15 cellular contexts compared by ENCODE assay signal in genomic region chr14:22794533-22794932, GRCh38. TPM values are rescaled to one million over a fixed set of nuclear protein-coding genes. Genes with fewer than 3 reads are reported as not detected.
DNase-seq lines count a peak whose midpoint lies in the region; ATAC-seq and TF ChIP-seq lines count a peak whose summit lies in the region.
"Had no signal": no experiment of that assay in that cellular context is flagged by ENCODE, and none has a peak within 500 bp of the region (broad histone marks: within the 10 kb centered on the region; RNA-seq: fewer than 3 reads in every experiment).

No MANE protein-coding gene starts in this region.

- in situ Hi-C loops in GM13976 (cut with MboI; ENCODE audit: low sequenced_read_pairs, unreplicated experiment): no loop called here

- H3K27me3 ChIP-seq in vagina: no peaks in the 10 kb centered on the region
- H3K27me3 ChIP-seq: colonic mucosa had no signal

- TF ChIP-seq CTCF in GM13976 (IDR thresholded peaks at IDR 0.05; ENCODE audit: borderline replicate concordance, control extremely low read depth, extremely low read depth, insufficient read depth, missing control alignments): no peak
- TF ChIP-seq CTCF in vagina (IDR thresholded peaks at IDR 0.05): no peak

- H3K4me3 ChIP-seq in vagina: no peak overlapping the region
- H3K4me3 ChIP-seq: colonic mucosa had no signal

- ATAC-seq in GM19438 (IDR thresholded peaks at IDR 0.05; ENCODE audit: low read depth, unreplicated experiment): peak; percentile 48
- peak; percentile 41 for ATAC-seq in HG02938 (IDR thresholded peaks at IDR 0.05; ENCODE audit: unreplicated experiment)
- ATAC-seq: stimulated activated naive CD8-positive, alpha-beta T cell treated with anti-CD3 and anti-CD28 coated beads, Interleukin-15, amount 100 ng/mL, for 72 hours; WTC11 had no signal

- H3K4me1 Mint-ChIP-seq in dendritic cell treated with granulocyte-macrophage colony-stimulating factor and Interleukin-4, amounts not matched to agents 40 ng/mL and 50 ng/mL, for 4 days (ENCODE audit: low read depth): peaks cover 89% of the 10 kb centered on the region

- no peaks in the 10 kb centered on the region for H3K9me3 ChIP-seq in vagina
- H3K9me3 ChIP-seq: colonic mucosa had no signal

- no peaks in the 10 kb centered on the region for H3K27me3 Mint-ChIP-seq in dendritic cell treated with granulocyte-macrophage colony-stimulating factor and Interleukin-4, amounts not matched to agents 40 ng/mL and 50 ng/mL, for 4 days

- H3K9me3 Mint-ChIP-seq in dendritic cell treated with granulocyte-macrophage colony-stimulating factor and Interleukin-4, amounts not matched to agents 40 ng/mL and 50 ng/mL, for 4 days: no peaks in the 10 kb centered on the region
- H3K9me3 Mint-ChIP-seq: stimulated activated naive CD8-positive, alpha-beta T cell treated with anti-CD3 and anti-CD28 coated beads, Interleukin-15, amount 100 ng/mL, for 72 hours had no signal

- peaks cover 54% of the 10 kb centered on the region for H3K36me3 Mint-ChIP-seq in dendritic cell treated with granulocyte-macrophage colony-stimulating factor and Interleukin-4, amounts not matched to agents 40 ng/mL and 50 ng/mL, for 4 days (ENCODE audit: low read depth)

- TF ChIP-seq POLR2A in vagina (IDR thresholded peaks at IDR 0.05): no peak

- no peak overlapping the region for H3K27ac ChIP-seq in vagina
- H3K27ac ChIP-seq: colonic mucosa had no signal

- H3K27ac Mint-ChIP-seq in dendritic cell treated with granulocyte-macrophage colony-stimulating factor and Interleukin-4, amounts not matched to agents 40 ng/mL and 50 ng/mL, for 4 days: peak overlapping the region; percentile 76
- H3K27ac Mint-ChIP-seq: stimulated activated naive CD8-positive, alpha-beta T cell treated with anti-CD3 and anti-CD28 coated beads, Interleukin-15, amount 100 ng/mL, for 72 hours had no signal

- no peaks in the 10 kb centered on the region for H3K36me3 ChIP-seq in vagina
- H3K36me3 ChIP-seq: colonic mucosa had no signal

- H3K4me3 Mint-ChIP-seq in dendritic cell treated with granulocyte-macrophage colony-stimulating factor and Interleukin-4, amounts not matched to agents 40 ng/mL and 50 ng/mL, for 4 days: no peak overlapping the region
- H3K4me3 Mint-ChIP-seq: stimulated activated naive CD8-positive, alpha-beta T cell treated with anti-CD3 and anti-CD28 coated beads, Interleukin-15, amount 100 ng/mL, for 72 hours; WTC11 had no signal

- intact Hi-C loops in dendritic cell treated with granulocyte-macrophage colony-stimulating factor and Interleukin-4, amounts not matched to agents 40 ng/mL and 50 ng/mL, for 4 days (cut with micrococcal nuclease): no loop called here
- intact Hi-C loops in vagina (cut with DNase I): no loop called here

- no peaks in the 10 kb centered on the region for H3K4me1 ChIP-seq in vagina
- H3K4me1 ChIP-seq: colonic mucosa had no signal

- DNase-seq in GM13976 (ENCODE audit: low spot score) (peak; percentile 66), vagina (ENCODE audit: extremely low spot score in 2 of 2) (no peak), NCI-H146 (lab: John Stamatoyannopoulos, UW) (no peak), SIG-M5 treated with dmso at 0.1 percent for 504 hours (lab: John Stamatoyannopoulos, UW; ENCODE audit: unreplicated experiment) (no peak), NCI-H345 treated with DMSO at 0.1 percent for 48 hours (lab: John Stamatoyannopoulos, UW; ENCODE audit: unreplicated experiment) (no peak)
- DNase-seq: AML-193; colonic mucosa; midbrain; NCI-H1436; stimulated activated CD4-positive, alpha-beta T cell treated with anti-CD3 and anti-CD28 coated beads, Interleukin-2, amount 100 ng/mL, for 24 hours; stimulated activated naive CD8-positive, alpha-beta T cell treated with anti-CD3 and anti-CD28 coated beads, Interleukin-15, amount 100 ng/mL, for 72 hours had no signal

RNA-seq across cellular contexts. Expression of gene SLC7A7, which starts 20.7 kb away (rescaled TPM):
- total RNA-seq in vagina: 7.4 TPM

RNA-seq across cellular contexts. Expression of gene OXA1L, which starts 28.0 kb away (rescaled TPM):
- total RNA-seq in vagina: 90.8 TPM

RNA-seq across cellular contexts. Expression of gene MRPL52, which starts 35.2 kb away (rescaled TPM):
- 68.0 TPM for total RNA-seq in vagina

RNA-seq across cellular contexts. Expression of gene MMP14, which starts 41.9 kb away (rescaled TPM):
- total RNA-seq in vagina: 187 TPM
